In genomic region chr7:156895024-156895780, GRCh38 we compare ENCODE assay signal across 7 cellular contexts. TPM values are rescaled to one million over a fixed set of nuclear protein-coding genes. Genes with fewer than 3 reads are reported as not detected.
A peak's percentile ranks its signal among the peaks of the same experiment; 100 is the strongest.
DNase-seq lines count a peak whose midpoint lies in the region; ATAC-seq and TF ChIP-seq lines count a peak whose summit lies in the region.

No MANE protein-coding gene starts in this region.

- no peaks in the 10 kb centered on the region for H3K36me3 ChIP-seq in adrenal gland (replicated peaks in 1 of 2)

- peaks cover 11 to 19% of the 10 kb centered on the region in 2 donors for H3K4me1 ChIP-seq in adrenal gland (replicated peaks in 1 of 2)

- POLR2A ChIA-PET in GM10248 (lab: Yijun Ruan, JAX) = no interaction called here

- H3K27ac ChIP-seq in adrenal gland = peak overlapping the region in 1 of 5 donors; percentile 37

- DNase-seq in GM10248 (ENCODE audit: extremely low spot score) = no peak
- peak; percentile 71 for DNase-seq in NOMO-1 treated with DMSO at 0.1 percent for 48 hours (lab: John Stamatoyannopoulos, UW; ENCODE audit: unreplicated experiment)
- peak in 4 of 7 donors; percentile 20 to 73 (median 52) for DNase-seq in adrenal gland
- peak; percentile 56 for DNase-seq in osteocyte (ENCODE audit: extremely low spot score, unreplicated experiment)
- no peak for DNase-seq in HUDEP-2 (lab: John Stamatoyannopoulos, UW; ENCODE audit: unreplicated experiment in 76 of 76)
- no peak for DNase-seq in stimulated activated CD4-positive, alpha-beta T cell treated with anti-CD3 and anti-CD28 coated beads, Interleukin-4, amount 100 ng/mL, for 1 hour

- no peaks in the 10 kb centered on the region for H3K36me3 Mint-ChIP-seq in osteocyte (ENCODE audit: unreplicated experiment)

- peak; percentile 3 for TF ChIP-seq CTCF in GM10248 (IDR thresholded peaks at IDR 0.05; ENCODE audit: control extremely low read depth, extremely low read depth, low read depth, missing control alignments)
- TF ChIP-seq CTCF in adrenal gland (IDR thresholded peaks at IDR 0.05) = no peak
- no peak for TF ChIP-seq CTCF in osteocyte (IDR thresholded peaks at IDR 0.05)

- CTCF ChIA-PET in GM10248 (lab: Yijun Ruan, JAX) = interaction anchor here (2.5 kb wide), 1 partner anchor 55 kb away, joined by 21 read pairs; the partner anchor contains the start of gene NOM1

- no peak overlapping the region for H3K4me3 ChIP-seq in adrenal gland

- H3K27me3 Mint-ChIP-seq in osteocyte (ENCODE audit: unreplicated experiment) = no peaks in the 10 kb centered on the region

- H3K27me3 ChIP-seq in adrenal gland = no peaks in the 10 kb centered on the region

- no peak overlapping the region for H3K27ac Mint-ChIP-seq in osteocyte (ENCODE audit: unreplicated experiment)

- TF ChIP-seq POLR2A in adrenal gland (IDR thresholded peaks at IDR 0.05) = no peak

- ATAC-seq in GM19395 (IDR thresholded peaks at IDR 0.05; ENCODE audit: unreplicated experiment) = no peak

- no peaks in the 10 kb centered on the region for H3K9me3 ChIP-seq in adrenal gland (replicated peaks in 1 of 3)

- WGBS in adrenal gland, 4 donors = 73 to 81% (median 77%) methylated on average over 6 of the region's 6 CpGs

- H3K4me3 Mint-ChIP-seq in osteocyte (ENCODE audit: unreplicated experiment) = peak overlapping the region; percentile 45

- H3K4me1 Mint-ChIP-seq in osteocyte (ENCODE audit: unreplicated experiment) = peaks cover 17% of the 10 kb centered on the region

- no peaks in the 10 kb centered on the region for H3K9me3 Mint-ChIP-seq in osteocyte (ENCODE audit: unreplicated experiment)

- intact Hi-C loops in adrenal gland (cut with DNase I) = no loop called here

RNA-seq across cellular contexts. Expression of gene LMBR1, which starts 2.2 kb away (rescaled TPM):
- total RNA-seq in adrenal gland = 100 to 1,000 TPM in 6 of 8 donors, 10 to 100 TPM in 2; 86.7 to 341 (median 156) TPM
- 10 to 100 TPM; 16.9 to 69.6 (median 21.0) TPM for polyA plus RNA-seq in adrenal gland
- total RNA-seq in osteocyte = 47.7 and 55.8 TPM in 2 replicates

RNA-seq across cellular contexts. Expression of gene NOM1, which starts 54.3 kb away (rescaled TPM):
- total RNA-seq in adrenal gland (10 to 100 TPM in 6 of 8 donors, 1 to 10 TPM in 2; 5.6 to 17.7 (median 15.7) TPM), osteocyte (21.3 and 22.6 TPM in 2 replicates)
- polyA plus RNA-seq in adrenal gland = 10 to 100 TPM in 2 of 3 donors, 1 to 10 TPM in 1; 7.7 to 13.9 (median 12.0) TPM

Comparison
In these comparisons a context has a peak if more than half of its experiments do, and no peak if none do; other contexts are left out.
1. DNase-seq: peak in NOMO-1 treated with DMSO at 0.1 percent for 48 hours (single experiment), adrenal gland (4 of 7) and osteocyte (single experiment); none in GM10248 (single experiment), HUDEP-2 (0 of 76) and stimulated activated CD4-positive, alpha-beta T cell treated with anti-CD3 and anti-CD28 coated beads, Interleukin-4, amount 100 ng/mL, for 1 hour (single experiment).